ENCODE assay signal across 8 cellular contexts in the genomic region with DNA sequence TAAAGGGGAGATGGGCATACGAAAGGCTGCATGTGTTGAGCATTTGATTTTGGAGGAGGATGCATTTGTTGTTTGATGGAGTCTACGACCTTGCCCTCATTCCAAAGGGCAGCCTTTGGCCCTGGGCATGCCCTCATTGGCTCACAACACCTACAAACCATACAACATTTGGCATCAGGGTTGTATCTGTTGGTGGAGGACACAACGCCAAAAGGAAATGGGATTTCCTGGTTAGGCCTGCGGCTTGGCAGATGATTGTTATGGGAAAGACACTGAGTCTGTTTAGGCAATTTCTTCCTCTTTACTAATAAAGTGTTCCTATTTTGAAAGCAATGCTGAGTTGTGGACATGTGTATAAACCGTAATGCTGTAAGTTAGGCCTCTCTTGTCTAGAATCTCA.
DNase-seq lines count a peak whose midpoint lies in the region; ATAC-seq and TF ChIP-seq lines count a peak whose summit lies in the region.

No MANE protein-coding gene starts in this region.

- TF ChIP-seq CTCF in sigmoid colon (IDR thresholded peaks at IDR 0.05), result no peak

- POLR2A ChIA-PET in HEK293T (lab: Yijun Ruan, JAX), result no interaction called here

- H3K27me3 ChIP-seq in MG63 (no peaks in the 10 kb centered on the region), sigmoid colon (no peaks in the 10 kb centered on the region)
- H3K27me3 ChIP-seq in effector memory CD4-positive, alpha-beta T cell (replicated peaks; ENCODE audit: control insufficient read depth, insufficient read depth, low read length, poor library complexity, severe bottlenecking), result no peaks in the 10 kb centered on the region

- 51 to 81% methylated on average over 5 of the region's 5 CpGs for WGBS in sigmoid colon, 2 donors

- no peak for TF ChIP-seq POLR2A in sigmoid colon (IDR thresholded peaks at IDR 0.05)

- H3K9me3 ChIP-seq in MG63, result 0 out of 2 replicates have a peak, but pooled peaks cover 2% of the 10 kb centered on the region
- no peaks in the 10 kb centered on the region for H3K9me3 ChIP-seq in effector memory CD4-positive, alpha-beta T cell (ENCODE audit: control insufficient read depth, low read length)
- no peaks in the 10 kb centered on the region for H3K9me3 ChIP-seq in sigmoid colon

- H3K27ac ChIP-seq in effector memory CD4-positive, alpha-beta T cell (ENCODE audit: insufficient read depth, low read length, poor library complexity, severe bottlenecking), result peak overlapping the region; percentile 50
- H3K27ac ChIP-seq in sigmoid colon, result peak overlapping the region in 3 of 4 donors; percentile 30 to 51 (median 36)

- intact Hi-C loops in sigmoid colon (cut with DNase I), result no loop called here

- ATAC-seq in GM18907 (IDR thresholded peaks at IDR 0.05; ENCODE audit: unreplicated experiment) (peak; percentile 16), GM19463 (IDR thresholded peaks at IDR 0.05; ENCODE audit: unreplicated experiment) (no peak), GM21576 (IDR thresholded peaks at IDR 0.05; ENCODE audit: unreplicated experiment) (no peak), esophagus mucosa (no peak)

- no peak for TF ChIP-seq EP300 in sigmoid colon (IDR thresholded peaks at IDR 0.05)

- no peak overlapping the region for H3K4me3 ChIP-seq in MG63
- peak overlapping the region; percentile 43 for H3K4me3 ChIP-seq in effector memory CD4-positive, alpha-beta T cell (ENCODE audit: insufficient read depth, low read depth, low read length, poor library complexity, severe bottlenecking)
- H3K4me3 ChIP-seq in sigmoid colon, result no peak overlapping the region

- peaks cover 33% of the 10 kb centered on the region for H3K4me1 ChIP-seq in effector memory CD4-positive, alpha-beta T cell (ENCODE audit: control insufficient read depth, insufficient read depth, low read length, poor library complexity, severe bottlenecking)
- peaks cover 0 to 11% (median 5%) of the 10 kb centered on the region in 4 donors for H3K4me1 ChIP-seq in sigmoid colon

- DNase-seq in MG63, result peak; percentile 40
- DNase-seq in effector memory CD4-positive, alpha-beta T cell, result no peak
- no peak for DNase-seq in sigmoid colon
- no peak for DNase-seq in HEK293T (ENCODE audit: extremely low spot score)

- CTCF ChIA-PET in HEK293T (lab: Yijun Ruan, JAX), result no interaction called here

- no peaks in the 10 kb centered on the region for H3K36me3 ChIP-seq in MG63
- no peaks in the 10 kb centered on the region for H3K36me3 ChIP-seq in effector memory CD4-positive, alpha-beta T cell (ENCODE audit: control insufficient read depth, insufficient read depth, low read length)
- peaks cover 0 to 3% (median 0%) of the 10 kb centered on the region in 4 donors for H3K36me3 ChIP-seq in sigmoid colon

TF ChIP-seq in HEK293T, 16 proteins besides CTCF, POLR2A, EP300 and RAD21:
- TF ChIP-seq FOXK2 (IDR thresholded peaks at IDR 0.05), result no peak
- TF ChIP-seq BHLHE40 (IDR thresholded peaks at IDR 0.05; ENCODE audit: borderline replicate concordance), result no peak
- TF ChIP-seq FOXA1 (IDR thresholded peaks at IDR 0.05), result no peak
- TF ChIP-seq, protein P1, sequence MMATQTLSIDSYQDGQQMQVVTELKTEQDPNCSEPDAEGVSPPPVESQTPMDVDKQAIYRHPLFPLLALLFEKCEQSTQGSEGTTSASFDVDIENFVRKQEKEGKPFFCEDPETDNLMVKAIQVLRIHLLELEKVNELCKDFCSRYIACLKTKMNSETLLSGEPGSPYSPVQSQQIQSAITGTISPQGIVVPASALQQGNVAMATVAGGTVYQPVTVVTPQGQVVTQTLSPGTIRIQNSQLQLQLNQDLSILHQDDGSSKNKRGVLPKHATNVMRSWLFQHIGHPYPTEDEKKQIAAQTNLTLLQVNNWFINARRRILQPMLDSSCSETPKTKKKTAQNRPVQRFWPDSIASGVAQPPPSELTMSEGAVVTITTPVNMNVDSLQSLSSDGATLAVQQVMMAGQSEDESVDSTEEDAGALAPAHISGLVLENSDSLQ (IDR thresholded peaks at IDR 0.05), result no peak
- no peak for TF ChIP-seq CTBP1 (IDR thresholded peaks at IDR 0.05; ENCODE audit: borderline replicate concordance)
- TF ChIP-seq L3MBTL2 (conservative IDR thresholded peaks at IDR 0.05), result no peak
- no peak for TF ChIP-seq LEF1 (IDR thresholded peaks at IDR 0.05; ENCODE audit: borderline replicate concordance)
- TF ChIP-seq ELF4 (IDR thresholded peaks at IDR 0.05), result no peak
- TF ChIP-seq SUZ12 (IDR thresholded peaks at IDR 0.05), result no peak
- no peak for TF ChIP-seq SP1 (IDR thresholded peaks at IDR 0.05)
- no peak for TF ChIP-seq HDGF (IDR thresholded peaks at IDR 0.05; ENCODE audit: borderline replicate concordance)
- no peak for TF ChIP-seq ZNF384 (IDR thresholded peaks at IDR 0.05)
